In genomic region chr5:145598184-145598583, GRCh38 we compare ENCODE assay signal across 22 cellular contexts.
"Had no signal": no experiment of that assay in that cellular context is flagged by ENCODE, and none has a peak within 500 bp of the region (broad histone marks: within the 10 kb centered on the region; RNA-seq: fewer than 3 reads in every experiment).

No MANE protein-coding gene starts in this region.

- H3K27ac Mint-ChIP-seq: naive thymus-derived CD8-positive, alpha-beta T cell; nephron progenitor cell; stimulated activated effector memory CD8-positive, alpha-beta T cell treated with anti-CD3 and anti-CD28 coated beads, Interleukin-12 subunit alpha, Interleukin-12 subunit beta, amount 100 ng/mL, for 72 hours had no signal

- H3K9me3 Mint-ChIP-seq: nephron progenitor cell had no signal

- ATAC-seq: gastroesophageal sphincter; heart left ventricle; left ventricle myocardium superior; lower lobe of right lung; naive thymus-derived CD8-positive, alpha-beta T cell; sciatic nerve; stimulated activated effector memory CD8-positive, alpha-beta T cell treated with anti-CD3 and anti-CD28 coated beads, Interleukin-12 subunit alpha, Interleukin-12 subunit beta, amount 100 ng/mL, for 72 hours had no signal

- H3K4me1 Mint-ChIP-seq: naive thymus-derived CD8-positive, alpha-beta T cell; stimulated activated effector memory CD8-positive, alpha-beta T cell treated with anti-CD3 and anti-CD28 coated beads, Interleukin-12 subunit alpha, Interleukin-12 subunit beta, amount 100 ng/mL, for 72 hours had no signal

- H3K36me3 Mint-ChIP-seq: naive thymus-derived CD8-positive, alpha-beta T cell; stimulated activated effector memory CD8-positive, alpha-beta T cell treated with anti-CD3 and anti-CD28 coated beads, Interleukin-12 subunit alpha, Interleukin-12 subunit beta, amount 100 ng/mL, for 72 hours had no signal

- DNase-seq: dermis blood vessel endothelial cell; effector memory CD4-positive, alpha-beta T cell; foreskin fibroblast; heart left ventricle; hippocampal formation; kidney glomerular epithelial cell; left colon; left ventricle myocardium superior; lower lobe of right lung; naive thymus-derived CD8-positive, alpha-beta T cell; nephron progenitor cell; nucleus accumbens; stimulated activated CD4-positive, alpha-beta T cell treated with anti-CD3 and anti-CD28 coated beads, Interleukin-2, amount 100 ng/mL, for 24 hours; stimulated activated CD4-positive, alpha-beta T cell treated with anti-CD3 and anti-CD28 coated beads, Interleukin-4, amount 100 ng/mL, for 24 hours; stimulated activated naive CD4-positive, alpha-beta T cell treated with Interleukin-2 at 50 U/mL for 16 hours; stomach; testis; tibial artery; upper lobe of left lung had no signal

- H3K4me3 Mint-ChIP-seq: naive thymus-derived CD8-positive, alpha-beta T cell; nephron progenitor cell; stimulated activated effector memory CD8-positive, alpha-beta T cell treated with anti-CD3 and anti-CD28 coated beads, Interleukin-12 subunit alpha, Interleukin-12 subunit beta, amount 100 ng/mL, for 72 hours had no signal

- H3K27me3 Mint-ChIP-seq: naive thymus-derived CD8-positive, alpha-beta T cell had no signal
